Comparison of ENCODE assay signal across 19 cellular contexts in the genomic region with DNA sequence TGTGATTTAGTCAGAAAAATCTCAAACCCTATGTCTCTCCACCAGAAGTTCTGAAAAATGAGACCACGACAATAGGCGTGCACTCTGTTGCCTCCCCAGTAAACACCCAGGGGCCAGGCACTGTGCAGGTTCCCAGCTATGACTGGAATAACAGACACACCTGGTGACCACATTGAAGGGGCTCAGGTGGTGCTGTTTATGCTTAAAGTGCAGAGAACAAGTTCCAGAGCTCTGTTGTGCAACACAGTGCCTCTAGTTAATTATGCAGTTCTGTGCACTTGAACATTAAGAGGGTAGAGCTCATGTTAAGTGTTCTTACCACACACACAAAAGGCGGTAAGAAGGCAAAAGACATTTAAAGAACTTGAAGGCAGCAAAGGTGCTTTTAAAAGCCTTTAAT. TPM values are rescaled to one million over a fixed set of nuclear protein-coding genes. Genes with fewer than 3 reads are reported as not detected.
"Had no signal": no experiment of that assay in that cellular context is flagged by ENCODE, and none has a peak within 500 bp of the region (broad histone marks: within the 10 kb centered on the region; RNA-seq: fewer than 3 reads in every experiment).

No MANE protein-coding gene starts in this region.

- H3K9me3 ChIP-seq: body of pancreas, esophagus muscularis mucosa, ovary, sigmoid colon, spleen had no signal

- H3K36me3 ChIP-seq: esophagus muscularis mucosa, neural progenitor cell, ovary, sigmoid colon, spleen had no signal

- DNase-seq: activated CD4-positive, alpha-beta T cell treated with anti-CD3 and anti-CD28 coated beads, Interleukin-2, amount 10 ng/mL, durations not matched to agents 7 days and 5 days; activated CD8-positive, alpha-beta memory T cell treated with anti-CD3 and anti-CD28 coated beads, Interleukin-2, amount 50 U/mL, for 48 hours; activated gamma-delta T cell treated with Interleukin-2 at 50 U/mL for 16 hours; activated naive CD8-positive, alpha-beta T cell treated with anti-CD3 and anti-CD28 coated beads for 36 hours; amygdala; body of pancreas; caudate nucleus; effector CD4-positive, alpha-beta T cell; hypothalamus; midbrain; ovary; sigmoid colon; spleen; stimulated activated naive CD8-positive, alpha-beta T cell treated with anti-CD3 and anti-CD28 coated beads, Interleukin-15, amount 100 ng/mL, for 72 hours had no signal

- H3K4me1 Mint-ChIP-seq: activated CD4-positive, alpha-beta T cell treated with anti-CD3 and anti-CD28 coated beads, Interleukin-2, amount 10 ng/mL, durations not matched to agents 7 days and 5 days; activated naive CD8-positive, alpha-beta T cell treated with anti-CD3 and anti-CD28 coated beads for 36 hours; stimulated activated naive CD8-positive, alpha-beta T cell treated with anti-CD3 and anti-CD28 coated beads, Interleukin-15, amount 100 ng/mL, for 72 hours had no signal

- H3K36me3 Mint-ChIP-seq: activated naive CD8-positive, alpha-beta T cell treated with anti-CD3 and anti-CD28 coated beads for 36 hours; neural progenitor cell had no signal

- H3K9me3 Mint-ChIP-seq: activated CD4-positive, alpha-beta T cell treated with anti-CD3 and anti-CD28 coated beads, Interleukin-2, amount 10 ng/mL, durations not matched to agents 7 days and 5 days; activated naive CD8-positive, alpha-beta T cell treated with anti-CD3 and anti-CD28 coated beads for 36 hours; stimulated activated naive CD8-positive, alpha-beta T cell treated with anti-CD3 and anti-CD28 coated beads, Interleukin-15, amount 100 ng/mL, for 72 hours; T-helper 2 cell treated with Interferon-gamma antibody and Interleukin-4, amounts not matched to agents 5 μg/mL and 100 μg/mL, for 36 hours had no signal

- H3K27me3 Mint-ChIP-seq: activated naive CD8-positive, alpha-beta T cell treated with anti-CD3 and anti-CD28 coated beads for 36 hours; stimulated activated naive CD8-positive, alpha-beta T cell treated with anti-CD3 and anti-CD28 coated beads, Interleukin-15, amount 100 ng/mL, for 72 hours had no signal

- H3K27ac Mint-ChIP-seq: activated CD4-positive, alpha-beta T cell treated with anti-CD3 and anti-CD28 coated beads, Interleukin-2, amount 10 ng/mL, durations not matched to agents 7 days and 5 days; activated naive CD8-positive, alpha-beta T cell treated with anti-CD3 and anti-CD28 coated beads for 36 hours; neural progenitor cell; stimulated activated naive CD8-positive, alpha-beta T cell treated with anti-CD3 and anti-CD28 coated beads, Interleukin-15, amount 100 ng/mL, for 72 hours; T-helper 2 cell treated with Interferon-gamma antibody and Interleukin-4, amounts not matched to agents 5 μg/mL and 100 μg/mL, for 36 hours had no signal

- H3K4me3 ChIP-seq: body of pancreas, coronary artery, esophagus muscularis mucosa, neural progenitor cell, ovary, sigmoid colon, spleen had no signal

- H3K4me3 Mint-ChIP-seq: activated CD4-positive, alpha-beta T cell treated with anti-CD3 and anti-CD28 coated beads, Interleukin-2, amount 10 ng/mL, durations not matched to agents 7 days and 5 days; activated naive CD8-positive, alpha-beta T cell treated with anti-CD3 and anti-CD28 coated beads for 36 hours; neural progenitor cell; stimulated activated naive CD8-positive, alpha-beta T cell treated with anti-CD3 and anti-CD28 coated beads, Interleukin-15, amount 100 ng/mL, for 72 hours; T-helper 2 cell treated with Interferon-gamma antibody and Interleukin-4, amounts not matched to agents 5 μg/mL and 100 μg/mL, for 36 hours had no signal

- ATAC-seq: body of pancreas; stimulated activated naive CD8-positive, alpha-beta T cell treated with anti-CD3 and anti-CD28 coated beads, Interleukin-15, amount 100 ng/mL, for 72 hours had no signal

- H3K27me3 ChIP-seq: body of pancreas, esophagus muscularis mucosa, neural progenitor cell, ovary, sigmoid colon, spleen had no signal

- H3K27ac ChIP-seq: body of pancreas, neural progenitor cell, ovary, spleen had no signal

RNA-seq across cellular contexts. Expression of a gene that starts 52.6 kb away (rescaled TPM):
- total RNA-seq: myocyte had no signal
